Comparison of ENCODE assay signal across 20 cellular contexts in genomic region chr17:39603304-39604016, GRCh38. TPM values are rescaled to one million over a fixed set of nuclear protein-coding genes. Genes with fewer than 3 reads are reported as not detected.
DNase-seq lines count a peak whose midpoint lies in the region; ATAC-seq and TF ChIP-seq lines count a peak whose summit lies in the region.
"Had no signal": no experiment of that assay in that cellular context is flagged by ENCODE, and none has a peak within 500 bp of the region (broad histone marks: within the 10 kb centered on the region; RNA-seq: fewer than 3 reads in every experiment).

No MANE protein-coding gene starts in this region.

- H3K4me1 ChIP-seq in HUES6 (ENCODE audit: control insufficient read depth, insufficient read depth, low read length): peaks cover 42% of the 10 kb centered on the region
- H3K4me1 ChIP-seq: parathyroid adenoma had no signal

- H3K9me3 Mint-ChIP-seq in naive thymus-derived CD8-positive, alpha-beta T cell: no peaks in the 10 kb centered on the region
- H3K9me3 Mint-ChIP-seq: activated CD4-positive, alpha-beta memory T cell treated with anti-CD3 and anti-CD28 coated beads, Interleukin-2, amount 10 ng/mL, durations not matched to agents 7 days and 5 days; activated T-cell treated with anti-CD3 and anti-CD28 coated beads, Interleukin-2, amount 50 U/mL, for 4 hours had no signal

- H3K27ac ChIP-seq in HUES6 (ENCODE audit: low read depth, low read length) (no peak overlapping the region), cingulate gyrus (ENCODE audit: low read depth, low read length) (peak overlapping the region; percentile 58)
- H3K27ac ChIP-seq: parathyroid adenoma had no signal

- no peak overlapping the region for H3K4me3 ChIP-seq in GM12864 (ENCODE audit: low read depth, low read length)
- peak overlapping the region; percentile 24 for H3K4me3 ChIP-seq in HUES6 (ENCODE audit: low read depth, low read length)

- H3K4me3 Mint-ChIP-seq in naive thymus-derived CD8-positive, alpha-beta T cell: peak overlapping the region in 7 of 10 donors; percentile 9 to 50 (median 30)
- H3K4me3 Mint-ChIP-seq: activated CD4-positive, alpha-beta memory T cell treated with anti-CD3 and anti-CD28 coated beads, Interleukin-2, amount 10 ng/mL, durations not matched to agents 7 days and 5 days; activated T-cell treated with anti-CD3 and anti-CD28 coated beads, Interleukin-2, amount 50 U/mL, for 4 hours had no signal

- no peak for TF ChIP-seq CTCF in GM12864 (IDR thresholded peaks at IDR 0.05; ENCODE audit: low read depth, low read length, missing control alignments)

- no peaks in the 10 kb centered on the region for H3K9me3 ChIP-seq in HUES6 (ENCODE audit: control insufficient read depth, insufficient read depth, low read depth, low read length)

- H3K36me3 Mint-ChIP-seq in naive thymus-derived CD8-positive, alpha-beta T cell: peaks cover 0 to 2% (median 0%) of the 10 kb centered on the region in 3 donors

- DNase-seq in GM12864 (ENCODE audit: low read depth) (peak; percentile 22), C1 segment of cervical spinal cord (lab: John Stamatoyannopoulos, UW) (no peak)
- no peak for DNase-seq in naive thymus-derived CD8-positive, alpha-beta T cell
- DNase-seq: activated CD4-positive, alpha-beta memory T cell treated with anti-CD3 and anti-CD28 coated beads, Interleukin-2, amount 10 ng/mL, durations not matched to agents 7 days and 5 days; activated naive CD4-positive, alpha-beta T cell treated with anti-CD3 and anti-CD28 coated beads, Interleukin-2, amount 50 U/mL, for 16 hours; activated T-cell treated with anti-CD3 and anti-CD28 coated beads, Interleukin-2, amount 50 U/mL, for 4 hours; cortex of kidney; foreskin fibroblast; MM.1S; NCI-H187; NCI-H345; SW 1271 had no signal

- peaks cover 11 to 49% (median 32%) of the 10 kb centered on the region in 4 donors for H3K4me1 Mint-ChIP-seq in naive thymus-derived CD8-positive, alpha-beta T cell

- H3K36me3 ChIP-seq in HUES6 (ENCODE audit: control insufficient read depth, insufficient read depth, low read length): no peaks in the 10 kb centered on the region

- H3K27ac Mint-ChIP-seq in naive thymus-derived CD8-positive, alpha-beta T cell: peak overlapping the region in 2 of 10 donors; percentile 25 to 40
- H3K27ac Mint-ChIP-seq: activated CD4-positive, alpha-beta memory T cell treated with anti-CD3 and anti-CD28 coated beads, Interleukin-2, amount 10 ng/mL, durations not matched to agents 7 days and 5 days had no signal

- peaks cover 100% of the 10 kb centered on the region for H3K27me3 ChIP-seq in HUES6 (ENCODE audit: control insufficient read depth, insufficient read depth, low read length)

- no peak for ATAC-seq in naive thymus-derived CD8-positive, alpha-beta T cell
- ATAC-seq in GM21723 (IDR thresholded peaks at IDR 0.05; ENCODE audit: unreplicated experiment) (no peak), GM18511 (IDR thresholded peaks at IDR 0.05; ENCODE audit: unreplicated experiment) (no peak)
- ATAC-seq: activated T-cell treated with anti-CD3 and anti-CD28 coated beads, Interleukin-2, amount 50 U/mL, for 4 hours; sciatic nerve had no signal

- POLR2A ChIA-PET in naive thymus-derived CD8-positive, alpha-beta T cell (lab: Charles Lee): no interaction called here

- no peak overlapping the region for H3K9ac ChIP-seq in HUES6 (ENCODE audit: low read length)
- H3K9ac ChIP-seq: parathyroid adenoma had no signal

- H3K27me3 Mint-ChIP-seq in naive thymus-derived CD8-positive, alpha-beta T cell: peaks cover 27 to 83% (median 49%) of the 10 kb centered on the region in 5 donors

RNA-seq across cellular contexts. Expression of gene NEUROD2, which starts 4.3 kb away (rescaled TPM):
- total RNA-seq in naive thymus-derived CD8-positive, alpha-beta T cell: not detected
- not detected for polyA plus RNA-seq in naive thymus-derived CD8-positive, alpha-beta T cell
- total RNA-seq: activated CD4-positive, alpha-beta memory T cell treated with anti-CD3 and anti-CD28 coated beads, Interleukin-2, amount 10 ng/mL, durations not matched to agents 7 days and 5 days; activated T-cell treated with anti-CD3 and anti-CD28 coated beads, Interleukin-2, amount 50 U/mL, for 4 hours; endothelial cell of umbilical vein; liver; sciatic nerve had no signal
- polyA plus RNA-seq: endothelial cell of umbilical vein, liver had no signal

RNA-seq across cellular contexts. Expression of gene PPP1R1B, which starts 23.3 kb away (rescaled TPM):
- total RNA-seq in naive thymus-derived CD8-positive, alpha-beta T cell: not detected
- polyA plus RNA-seq in naive thymus-derived CD8-positive, alpha-beta T cell: not detected
- total RNA-seq: activated CD4-positive, alpha-beta memory T cell treated with anti-CD3 and anti-CD28 coated beads, Interleukin-2, amount 10 ng/mL, durations not matched to agents 7 days and 5 days; endothelial cell of umbilical vein had no signal
- polyA plus RNA-seq: endothelial cell of umbilical vein, liver had no signal

RNA-seq across cellular contexts. Expression of gene STARD3, which starts 33.5 kb away (rescaled TPM):
- 100 to 1,000 TPM; 154 to 167 TPM for total RNA-seq in naive thymus-derived CD8-positive, alpha-beta T cell
- 10 to 100 TPM; 37.4 to 51.6 (median 43.0) TPM for polyA plus RNA-seq in naive thymus-derived CD8-positive, alpha-beta T cell
